8 cellular contexts compared by ENCODE assay signal in the genomic region with DNA sequence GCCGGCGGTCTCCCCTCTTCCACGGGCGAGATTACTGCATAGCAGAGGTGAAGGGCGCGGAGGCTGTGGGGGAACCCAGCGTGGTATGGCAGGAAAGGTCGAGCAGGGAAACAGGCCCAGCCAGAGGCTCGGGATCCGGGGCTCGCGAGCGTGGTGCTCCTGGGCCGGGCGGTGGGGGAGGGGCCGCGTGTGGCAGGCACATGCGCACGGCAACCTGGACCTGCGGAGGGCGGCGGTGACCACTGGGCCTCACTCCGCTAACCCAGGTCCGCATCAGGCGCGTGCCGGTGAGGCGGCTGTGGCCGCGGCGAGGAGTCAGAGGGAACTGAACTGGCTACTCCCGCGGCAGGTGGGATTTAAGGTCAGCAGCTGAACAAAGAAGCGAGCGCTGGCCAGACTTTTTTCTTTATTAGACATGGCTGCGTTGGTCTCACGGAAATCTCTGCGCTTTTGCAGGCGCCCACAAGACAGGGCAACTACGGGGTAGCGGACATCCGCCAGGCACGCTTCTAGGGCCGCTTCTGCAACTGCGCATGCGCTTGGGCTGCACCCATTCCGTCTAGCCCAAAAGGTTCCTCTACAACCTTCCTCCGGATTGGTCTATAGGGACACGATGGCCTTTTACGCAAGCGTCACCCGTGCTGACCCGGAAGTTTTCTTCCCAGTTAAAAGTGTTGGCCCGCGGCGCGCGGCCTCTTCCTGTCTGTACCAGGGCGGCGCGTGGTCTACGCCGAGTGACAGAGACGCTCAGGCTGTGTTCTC. TPM values are rescaled to one million over a fixed set of nuclear protein-coding genes. Genes with fewer than 3 reads are reported as not detected.
DNase-seq lines count a peak whose midpoint lies in the region; ATAC-seq and TF ChIP-seq lines count a peak whose summit lies in the region.

A gene (plus strand): TSS at position 694 of the 762 bp plus-strand sequence. CDS start 869 bp downstream, outside the sequence.

- peaks cover 70% of the 10 kb centered on the region for H3K79me2 ChIP-seq in SK-N-SH (ENCODE audit: insufficient read depth)

- no peak for TF ChIP-seq RAD21 in SK-N-SH (IDR thresholded peaks at IDR 0.05; ENCODE audit: low read length)

- H4K20me1 ChIP-seq in SK-N-SH (ENCODE audit: insufficient read depth) = peaks cover 31% of the 10 kb centered on the region

- TF ChIP-seq POLR2A in suprapubic skin (IDR thresholded peaks at IDR 0.05) = peak in 1 of 2 donors; percentile 72

- H3K27me3 ChIP-seq in SK-N-SH (ENCODE audit: insufficient read depth) (no peaks in the 10 kb centered on the region), suprapubic skin (no peaks in the 10 kb centered on the region)

- peak within 1 kb of the TSS; percentile 95 to 99 for H3K27ac ChIP-seq in SK-N-SH (ENCODE audit: low read depth in 2 of 2, low read length in 1 of 2)
- H3K27ac ChIP-seq in suprapubic skin = peak within 1 kb of the TSS; percentile 98

- TF ChIP-seq CTCF in SK-N-SH (IDR thresholded peaks at IDR 0.05) (no peak), suprapubic skin (IDR thresholded peaks at IDR 0.05) (no peak)

- H3K9me2 ChIP-seq in SK-N-SH = no peaks in the 10 kb centered on the region

- H3K9me3 ChIP-seq in SK-N-SH = no peaks in the 10 kb centered on the region
- H3K9me3 ChIP-seq in suprapubic skin = no peaks in the 10 kb centered on the region

- DNase-seq in GM04504 (ENCODE audit: low read depth) (peak; percentile 96), NCI-H1048 (lab: John Stamatoyannopoulos, UW) (peak; percentile 98), SK-N-SH (peak; percentile 98), globus pallidus (ENCODE audit: low spot score) (peak; percentile 98), nucleus accumbens (lab: John Stamatoyannopoulos, UW) (peak; percentile 75 to 98 (median 94)), suprapubic skin (ENCODE audit: low spot score in 2 of 2) (peak; percentile 98)
- DNase-seq in activated naive CD4-positive, alpha-beta T cell treated with anti-CD3 and anti-CD28 coated beads, Interleukin-2, amount 50 U/mL, for 16 hours = peak; percentile 94

- TF ChIP-seq EP300 in SK-N-SH (IDR thresholded peaks at IDR 0.05; ENCODE audit: borderline replicate concordance in 1 of 2, low read depth in 1 of 2, low read length in 1 of 2) = no peak
- no peak for TF ChIP-seq EP300 in suprapubic skin (IDR thresholded peaks at IDR 0.05)

- peak within 1 kb of the TSS; percentile 91 for H3K9ac ChIP-seq in SK-N-SH

- POLR2A ChIA-PET in SK-N-SH (lab: Yijun Ruan, JAX) = interaction anchor here (1.3 to 2.1 kb wide), 3 partner anchors 24 to 133 kb away, joined by 3 to 6 read pairs (median 4); a partner anchor contains a TSS

- H3K36me3 ChIP-seq in SK-N-SH (replicated peaks in 1 of 2; ENCODE audit: control insufficient read depth in 1 of 2, insufficient read depth in 2 of 2, low read length in 1 of 2) (peaks cover 20 to 36% of the 10 kb centered on the region in 2 experiments), suprapubic skin (peaks cover 20% of the 10 kb centered on the region)

- 0% methylated on average over 29 of the region's 64 CpGs for WGBS in SK-N-SH (ENCODE audit: low lambda C conversion rate)
- WGBS in suprapubic skin = 0% methylated on average over 17 of the region's 64 CpGs

- ATAC-seq in HG02571 (IDR thresholded peaks at IDR 0.05; ENCODE audit: unreplicated experiment) = peak; percentile 84

- peak within 1 kb of the TSS; percentile 66; the same call in 1 of the 2 replicates for H2AFZ ChIP-seq in SK-N-SH (ENCODE audit: low read depth)

- H3K4me1 ChIP-seq in SK-N-SH (ENCODE audit: control insufficient read depth in 1 of 2, insufficient read depth in 2 of 2, low read depth in 1 of 2, low read length in 1 of 2) (peaks cover 21 to 30% of the 10 kb centered on the region in 2 experiments; a peak in 3 of 4 replicates), suprapubic skin (peaks cover 40% of the 10 kb centered on the region)

- CTCF ChIA-PET in SK-N-SH (lab: Yijun Ruan, JAX) = interaction anchor here (0.8 kb wide), 1 partner anchor 60 kb away, joined by 3 read pairs; a partner anchor contains a TSS

- peak within 1 kb of the TSS; percentile 85 for H3K4me2 ChIP-seq in SK-N-SH

- H3F3A ChIP-seq in SK-N-SH (replicated peaks; ENCODE audit: insufficient read depth) = peaks cover 12% of the 10 kb centered on the region

- H3K4me3 ChIP-seq in SK-N-SH (ENCODE audit: low read depth in 2 of 2, low read length in 1 of 2) (peak within 1 kb of the TSS; percentile 87 to 92), suprapubic skin (peak within 1 kb of the TSS; percentile 66)

TF ChIP-seq in SK-N-SH, 30 proteins besides CTCF, POLR2A, EP300 and RAD21 (continues in another document):
- peak; percentile 89 for TF ChIP-seq ELF1 (IDR thresholded peaks at IDR 0.05)
- peak; percentile 97 for TF ChIP-seq MXI1 (IDR thresholded peaks at IDR 0.05; ENCODE audit: low read depth, low read length)
- TF ChIP-seq, protein P1, sequence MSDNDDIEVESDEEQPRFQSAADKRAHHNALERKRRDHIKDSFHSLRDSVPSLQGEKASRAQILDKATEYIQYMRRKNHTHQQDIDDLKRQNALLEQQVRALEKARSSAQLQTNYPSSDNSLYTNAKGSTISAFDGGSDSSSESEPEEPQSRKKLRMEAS (IDR thresholded peaks at IDR 0.05; ENCODE audit: low read depth) = peak; percentile 96
- TF ChIP-seq GATA2 (CRISPR knock-in tag; IDR thresholded peaks at IDR 0.05) = no peak
- TF ChIP-seq NFIC (IDR thresholded peaks at IDR 0.05; ENCODE audit: borderline replicate concordance) = no peak
- TF ChIP-seq YY1 (IDR thresholded peaks at IDR 0.05; ENCODE audit: low read depth) = no peak
- TF ChIP-seq POLR2AphosphoS5 (IDR thresholded peaks at IDR 0.05; ENCODE audit: low read depth, low read length) = peak; percentile 98
- TF ChIP-seq TCF12 (IDR thresholded peaks at IDR 0.05) = peak; percentile 39; the same call in 1 of the 2 replicates
- no peak for TF ChIP-seq SMC3 (IDR thresholded peaks at IDR 0.05; ENCODE audit: low read depth, low read length)
- TF ChIP-seq, protein P2, sequence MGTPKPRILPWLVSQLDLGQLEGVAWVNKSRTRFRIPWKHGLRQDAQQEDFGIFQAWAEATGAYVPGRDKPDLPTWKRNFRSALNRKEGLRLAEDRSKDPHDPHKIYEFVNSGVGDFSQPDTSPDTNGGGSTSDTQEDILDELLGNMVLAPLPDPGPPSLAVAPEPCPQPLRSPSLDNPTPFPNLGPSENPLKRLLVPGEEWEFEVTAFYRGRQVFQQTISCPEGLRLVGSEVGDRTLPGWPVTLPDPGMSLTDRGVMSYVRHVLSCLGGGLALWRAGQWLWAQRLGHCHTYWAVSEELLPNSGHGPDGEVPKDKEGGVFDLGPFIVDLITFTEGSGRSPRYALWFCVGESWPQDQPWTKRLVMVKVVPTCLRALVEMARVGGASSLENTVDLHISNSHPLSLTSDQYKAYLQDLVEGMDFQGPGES (IDR thresholded peaks at IDR 0.05; ENCODE audit: low read depth, low read length) = peak; percentile 39
- TF ChIP-seq SIN3A (IDR thresholded peaks at IDR 0.05; ENCODE audit: borderline replicate concordance, low read depth, low read length) = peak; percentile 98
- no peak for TF ChIP-seq RFX5 (IDR thresholded peaks at IDR 0.05; ENCODE audit: low read length)
- TF ChIP-seq, protein P3, sequence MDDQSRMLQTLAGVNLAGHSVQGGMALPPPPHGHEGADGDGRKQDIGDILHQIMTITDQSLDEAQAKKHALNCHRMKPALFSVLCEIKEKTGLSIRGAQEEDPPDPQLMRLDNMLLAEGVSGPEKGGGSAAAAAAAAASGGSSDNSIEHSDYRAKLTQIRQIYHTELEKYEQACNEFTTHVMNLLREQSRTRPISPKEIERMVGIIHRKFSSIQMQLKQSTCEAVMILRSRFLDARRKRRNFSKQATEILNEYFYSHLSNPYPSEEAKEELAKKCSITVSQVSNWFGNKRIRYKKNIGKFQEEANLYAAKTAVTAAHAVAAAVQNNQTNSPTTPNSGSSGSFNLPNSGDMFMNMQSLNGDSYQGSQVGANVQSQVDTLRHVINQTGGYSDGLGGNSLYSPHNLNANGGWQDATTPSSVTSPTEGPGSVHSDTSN (IDR thresholded peaks at IDR 0.05) = peak; percentile 50; the same call in 1 of the 2 replicates
- TF ChIP-seq EZH2phosphoT487 (IDR thresholded peaks at IDR 0.05; ENCODE audit: borderline replicate concordance, low read depth) = no peak
- no peak for TF ChIP-seq FOSL2 (IDR thresholded peaks at IDR 0.05; ENCODE audit: borderline replicate concordance, low read depth)
- no peak for TF ChIP-seq MEF2A (IDR thresholded peaks at IDR 0.05; ENCODE audit: borderline replicate concordance, low read depth)
- peak; percentile 96 for TF ChIP-seq GABPA (IDR thresholded peaks at IDR 0.05; ENCODE audit: low read depth)
- TF ChIP-seq, protein P4, sequence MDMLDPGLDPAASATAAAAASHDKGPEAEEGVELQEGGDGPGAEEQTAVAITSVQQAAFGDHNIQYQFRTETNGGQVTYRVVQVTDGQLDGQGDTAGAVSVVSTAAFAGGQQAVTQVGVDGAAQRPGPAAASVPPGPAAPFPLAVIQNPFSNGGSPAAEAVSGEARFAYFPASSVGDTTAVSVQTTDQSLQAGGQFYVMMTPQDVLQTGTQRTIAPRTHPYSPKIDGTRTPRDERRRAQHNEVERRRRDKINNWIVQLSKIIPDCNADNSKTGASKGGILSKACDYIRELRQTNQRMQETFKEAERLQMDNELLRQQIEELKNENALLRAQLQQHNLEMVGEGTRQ (IDR thresholded peaks at IDR 0.05; ENCODE audit: borderline replicate concordance, low read depth, low read length) = no peak
- no peak for TF ChIP-seq TEAD4 (IDR thresholded peaks at IDR 0.05; ENCODE audit: borderline replicate concordance, insufficient read depth)
- no peak for TF ChIP-seq RCOR1 (IDR thresholded peaks at IDR 0.05; ENCODE audit: low read length)
- TF ChIP-seq NRF1 (IDR thresholded peaks at IDR 0.05; ENCODE audit: low read depth, low read length) = peak; percentile 83
- TF ChIP-seq, protein P5, sequence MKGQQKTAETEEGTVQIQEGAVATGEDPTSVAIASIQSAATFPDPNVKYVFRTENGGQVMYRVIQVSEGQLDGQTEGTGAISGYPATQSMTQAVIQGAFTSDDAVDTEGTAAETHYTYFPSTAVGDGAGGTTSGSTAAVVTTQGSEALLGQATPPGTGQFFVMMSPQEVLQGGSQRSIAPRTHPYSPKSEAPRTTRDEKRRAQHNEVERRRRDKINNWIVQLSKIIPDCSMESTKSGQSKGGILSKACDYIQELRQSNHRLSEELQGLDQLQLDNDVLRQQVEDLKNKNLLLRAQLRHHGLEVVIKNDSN (IDR thresholded peaks at IDR 0.05; ENCODE audit: borderline replicate concordance, low read depth) = no peak; the same call in 1 of the 2 replicates
- peak; percentile 94 for TF ChIP-seq TAF1 (IDR thresholded peaks at IDR 0.05; ENCODE audit: borderline replicate concordance, low read depth, low read length)
- TF ChIP-seq RXRA (IDR thresholded peaks at IDR 0.05; ENCODE audit: borderline replicate concordance, low read depth) = no peak
- no peak for TF ChIP-seq FOXJ3 (CRISPR knock-in tag; IDR thresholded peaks at IDR 0.05)

RNA-seq across cellular contexts. Expression of the gene that starts here (rescaled TPM):
- 3,905 and 4,334 TPM in 2 replicates for polyA plus RNA-seq in SK-N-SH (2012; rRNA removed)
- 2,353 and 3,574 TPM in 2 replicates for polyA plus RNA-seq in SK-N-SH (2012; cell fraction: cytosol; rRNA removed)
- 1,227 and 1,326 TPM in 2 replicates for polyA plus RNA-seq in SK-N-SH (2012; cell fraction: nucleus; rRNA removed)
- total RNA-seq in suprapubic skin = 1,000 to 10,000 TPM; 1,253 to 2,519 (median 2,306) TPM

Comparison
In these comparisons a context has a peak if more than half of its experiments do, and no peak if none do; other contexts are left out.
1. Peak in every context shown above with its lines: DNase-seq, ATAC-seq, H3K4me3 ChIP-seq and H3K27ac ChIP-seq.